9 cellular contexts compared by ENCODE assay signal in the genomic region with DNA sequence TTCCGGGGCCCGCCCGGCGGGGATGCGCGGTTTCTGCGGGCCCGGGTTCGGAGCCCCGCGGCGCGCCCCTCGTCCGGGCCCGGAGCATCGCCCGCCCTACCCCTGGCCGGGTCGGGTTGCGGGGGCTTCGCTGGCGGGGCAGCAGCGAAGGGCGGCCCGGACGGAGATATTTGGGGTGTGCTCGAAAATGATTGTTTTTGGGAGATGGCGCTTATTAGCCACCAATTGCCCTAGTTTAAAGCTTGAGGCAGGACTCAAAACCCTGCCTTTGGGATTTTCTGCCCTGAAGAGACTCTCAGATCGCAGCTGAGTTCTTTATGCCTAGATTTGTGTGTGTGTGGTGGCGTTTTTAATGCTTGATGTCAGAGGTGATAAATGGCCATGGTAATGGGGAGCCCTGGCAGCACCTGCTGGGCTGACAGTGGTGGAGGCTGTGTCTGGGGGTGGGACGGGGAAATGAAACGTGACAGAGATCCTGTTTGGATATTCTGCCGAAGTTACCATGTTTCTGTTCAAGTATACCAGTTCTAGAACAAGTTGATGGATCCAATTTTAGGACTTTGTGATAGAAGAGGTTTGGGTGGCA. TPM values are rescaled to one million over a fixed set of nuclear protein-coding genes. Genes with fewer than 3 reads are reported as not detected.
DNase-seq lines count a peak whose midpoint lies in the region; ATAC-seq, FAIRE-seq and TF ChIP-seq lines count a peak whose summit lies in the region.
"Had no signal": no experiment of that assay in that cellular context is flagged by ENCODE, and none has a peak within 500 bp of the region (broad histone marks: within the 10 kb centered on the region; RNA-seq: fewer than 3 reads in every experiment).

No MANE protein-coding gene starts in this region.

- TF ChIP-seq CTCF in esophagus squamous epithelium (IDR thresholded peaks at IDR 0.05) (no peak), pancreas (IDR thresholded peaks at IDR 0.05) (no peak)

- H3K27me3 ChIP-seq in esophagus squamous epithelium (no peaks in the 10 kb centered on the region), pancreas (no peaks in the 10 kb centered on the region)

- TF ChIP-seq POLR2A in esophagus squamous epithelium (IDR thresholded peaks at IDR 0.05), result no peak

- H3K4me1 Mint-ChIP-seq in activated CD4-positive, alpha-beta T cell treated with anti-CD3 and anti-CD28 coated beads, Interleukin-2, amount 10 ng/mL, durations not matched to agents 7 days and 5 days, result peaks cover 41% of the 10 kb centered on the region

- no peaks in the 10 kb centered on the region for H3K9me3 ChIP-seq in esophagus squamous epithelium
- no peaks in the 10 kb centered on the region for H3K9me3 ChIP-seq in pancreas

- POLR2A ChIA-PET in activated CD4-positive, alpha-beta T cell treated with anti-CD3 and anti-CD28 coated beads, Interleukin-2, amount 10 ng/mL, durations not matched to agents 7 days and 5 days (lab: Charles Lee), result no interaction called here

- no peaks in the 10 kb centered on the region for H3K36me3 Mint-ChIP-seq in activated CD4-positive, alpha-beta T cell treated with anti-CD3 and anti-CD28 coated beads, Interleukin-2, amount 10 ng/mL, durations not matched to agents 7 days and 5 days (ENCODE audit: low read depth)

- H3K4me1 ChIP-seq in esophagus squamous epithelium (peaks cover 33 to 72% (median 50%) of the 10 kb centered on the region in 3 donors), pancreas (peaks cover 5 to 16% (median 13%) of the 10 kb centered on the region in 3 donors)

- H3K27ac Mint-ChIP-seq in activated CD4-positive, alpha-beta T cell treated with anti-CD3 and anti-CD28 coated beads, Interleukin-2, amount 10 ng/mL, durations not matched to agents 7 days and 5 days, result peak overlapping the region; percentile 86

- peak overlapping the region; percentile 78 to 96 (median 86) for H3K4me3 ChIP-seq in esophagus squamous epithelium
- H3K4me3 ChIP-seq in pancreas, result peak overlapping the region; percentile 59 to 75 (median 66)

- WGBS in esophagus squamous epithelium, 2 donors, result 0% methylated on average over 7 to 12 of the region's 34 CpGs
- WGBS in pancreas, 2 donors, result 0 to 1% methylated on average over 33 to 34 of the region's 34 CpGs

- ATAC-seq in HG03095 (IDR thresholded peaks at IDR 0.05; ENCODE audit: unreplicated experiment) (peak; percentile 21), pancreas (no peak)

- intact Hi-C loops in esophagus squamous epithelium (cut with DNase I), result loop anchor here (5.0 kb wide), 1 partner anchor 40 kb away; no protein-coding TSS in a partner anchor
- intact Hi-C loops in pancreas (cut with DNase I), result loop anchor here in 1 of 3 donors (10.0 kb wide), 1 partner anchor 158 kb away; the partner anchor contains the start of gene PXK

- no peaks in the 10 kb centered on the region for H3K9me3 Mint-ChIP-seq in activated CD4-positive, alpha-beta T cell treated with anti-CD3 and anti-CD28 coated beads, Interleukin-2, amount 10 ng/mL, durations not matched to agents 7 days and 5 days

- H3K27ac ChIP-seq in esophagus squamous epithelium (peak overlapping the region; percentile 83 to 94 (median 90)), pancreas (peak overlapping the region in 3 of 4 donors; percentile 23 to 54 (median 26))

- H3K36me3 ChIP-seq in esophagus squamous epithelium, result no peaks in the 10 kb centered on the region
- no peaks in the 10 kb centered on the region for H3K36me3 ChIP-seq in pancreas

- H3K4me3 Mint-ChIP-seq in activated CD4-positive, alpha-beta T cell treated with anti-CD3 and anti-CD28 coated beads, Interleukin-2, amount 10 ng/mL, durations not matched to agents 7 days and 5 days, result peak overlapping the region; percentile 84

- peaks cover 32% of the 10 kb centered on the region for H3K27me3 Mint-ChIP-seq in activated CD4-positive, alpha-beta T cell treated with anti-CD3 and anti-CD28 coated beads, Interleukin-2, amount 10 ng/mL, durations not matched to agents 7 days and 5 days

- no peak for FAIRE-seq in pancreas (lab: Jason Lieb, UNC)
- FAIRE-seq: A204.1 had no signal

- DNase-seq in DMS 273 (lab: John Stamatoyannopoulos, UW; ENCODE audit: unreplicated experiment), result peak; percentile 46
- DNase-seq in DMS 273 treated with DMSO at 0.1 percent for 48 hours (lab: John Stamatoyannopoulos, UW), result no peak
- peak; percentile 41 for DNase-seq in activated CD4-positive, alpha-beta T cell treated with anti-CD3 and anti-CD28 coated beads, Interleukin-2, amount 10 ng/mL, durations not matched to agents 7 days and 5 days
- no peak for DNase-seq in esophagus squamous epithelium (lab: John Stamatoyannopoulos, UW)
- DNase-seq in pancreas, result peak in 1 of 6 donors; percentile 9
- DNase-seq in NCI-H446 treated with DMSO at 0.1 percent for 48 hours (lab: John Stamatoyannopoulos, UW), result no peak
- DNase-seq in NCI-H1694 (lab: John Stamatoyannopoulos, UW), result no peak

- CTCF ChIA-PET in activated CD4-positive, alpha-beta T cell treated with anti-CD3 and anti-CD28 coated beads, Interleukin-2, amount 10 ng/mL, durations not matched to agents 7 days and 5 days (lab: Charles Lee), result interaction anchor here (0.6 to 3.1 kb wide), 24 partner anchors 7 to 185 kb away, joined by 3 to 22 read pairs (median 6); partner anchors contain the start of genes HTD2 and RPP14

RNA-seq across cellular contexts. Expression of gene KCTD6, which starts 0.6 kb away (rescaled TPM):
- total RNA-seq in activated CD4-positive, alpha-beta T cell treated with anti-CD3 and anti-CD28 coated beads, Interleukin-2, amount 10 ng/mL, durations not matched to agents 7 days and 5 days, result 10 to 100 TPM in 1 of 2 experiments, 1 to 10 TPM in 1; 7.7 to 10.8 TPM
- total RNA-seq in esophagus squamous epithelium (10 to 100 TPM in 3 of 4 donors, 1 to 10 TPM in 1; 8.3 to 24.6 (median 16.2) TPM), pancreas (1 to 10 TPM; 2.2 to 6.0 (median 3.5) TPM)
- 10 to 100 TPM in 1 of 2 donors, 1 to 10 TPM in 1; 4.8 to 13.8 TPM for polyA plus RNA-seq in pancreas

RNA-seq across cellular contexts. Expression of gene ACOX2, which starts 44.5 kb away (rescaled TPM):
- total RNA-seq in activated CD4-positive, alpha-beta T cell treated with anti-CD3 and anti-CD28 coated beads, Interleukin-2, amount 10 ng/mL, durations not matched to agents 7 days and 5 days, result not detected
- total RNA-seq in esophagus squamous epithelium (10 to 100 TPM in 2 of 4 donors, 1 to 10 TPM in 2; 5.3 to 14.1 (median 10.0) TPM), pancreas (10 to 100 TPM in 1 of 6 donors, 1 to 10 TPM in 5; 1.3 to 13.3 (median 7.1) TPM)
- 10 to 100 TPM in 1 of 2 donors, 1 to 10 TPM in 1; 7.9 to 11.3 TPM for polyA plus RNA-seq in pancreas

RNA-seq across cellular contexts. Expression of gene PDHB, which starts 58.8 kb away (rescaled TPM):
- total RNA-seq in activated CD4-positive, alpha-beta T cell treated with anti-CD3 and anti-CD28 coated beads, Interleukin-2, amount 10 ng/mL, durations not matched to agents 7 days and 5 days, result 10 to 100 TPM; 47.6 to 50.6 TPM
- total RNA-seq in esophagus squamous epithelium (100 to 1,000 TPM in 1 of 4 donors, 10 to 100 TPM in 3; 52.6 to 104 (median 83.0) TPM), pancreas (10 to 100 TPM; 17.7 to 26.8 (median 23.9) TPM)
- polyA plus RNA-seq in pancreas, result 10 to 100 TPM; 31.1 to 44.9 TPM

Comparison
In these comparisons a context has a peak if more than half of its experiments do, and no peak if none do; other contexts are left out.
1. DNase-seq: peak in DMS 273 (single experiment) and activated CD4-positive, alpha-beta T cell treated with anti-CD3 and anti-CD28 coated beads, Interleukin-2, amount 10 ng/mL, durations not matched to agents 7 days and 5 days (single experiment); none in DMS 273 treated with DMSO at 0.1 percent for 48 hours (single experiment), esophagus squamous epithelium (single experiment), NCI-H446 treated with DMSO at 0.1 percent for 48 hours (single experiment) and NCI-H1694 (single experiment).